ENCODE assay signal across 8 cellular contexts in the genomic region with DNA sequence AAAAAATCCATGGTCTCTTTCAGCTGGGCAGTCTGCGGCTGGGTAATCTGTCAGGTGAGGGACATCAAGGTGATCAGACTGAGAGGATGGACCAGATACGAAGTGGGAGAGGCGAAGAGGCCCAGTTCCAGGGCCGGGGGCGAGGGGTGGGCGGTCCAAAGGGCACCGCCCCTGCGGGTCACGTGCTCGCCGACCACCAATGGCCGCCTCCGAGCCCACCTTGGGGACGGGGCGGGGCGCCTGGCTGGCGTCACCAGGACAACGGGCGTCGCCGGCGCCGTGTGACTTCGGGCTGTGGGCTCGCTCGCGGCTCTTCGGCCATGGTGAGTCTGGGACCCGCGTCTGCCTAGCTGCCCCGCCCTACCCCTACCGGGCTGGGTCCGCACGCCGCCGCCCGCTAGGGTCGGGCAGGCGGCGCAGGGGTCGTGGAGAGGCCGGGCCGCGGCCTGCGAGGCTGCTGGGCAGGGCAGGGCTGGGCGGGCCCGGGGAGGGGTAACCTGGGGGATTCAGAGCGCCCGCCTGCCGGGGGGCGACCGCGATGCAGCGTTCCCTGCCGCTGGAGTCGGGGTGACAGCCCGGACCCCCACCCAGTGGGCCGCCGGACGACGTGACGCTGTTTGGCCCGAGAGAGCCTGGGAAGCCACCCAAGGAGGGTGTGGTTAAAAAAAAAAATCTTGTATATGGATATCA.
A peak's percentile ranks its signal among the peaks of the same experiment; 100 is the strongest.
DNase-seq lines count a peak whose midpoint lies in the region; ATAC-seq and TF ChIP-seq lines count a peak whose summit lies in the region.

A gene with protein sequence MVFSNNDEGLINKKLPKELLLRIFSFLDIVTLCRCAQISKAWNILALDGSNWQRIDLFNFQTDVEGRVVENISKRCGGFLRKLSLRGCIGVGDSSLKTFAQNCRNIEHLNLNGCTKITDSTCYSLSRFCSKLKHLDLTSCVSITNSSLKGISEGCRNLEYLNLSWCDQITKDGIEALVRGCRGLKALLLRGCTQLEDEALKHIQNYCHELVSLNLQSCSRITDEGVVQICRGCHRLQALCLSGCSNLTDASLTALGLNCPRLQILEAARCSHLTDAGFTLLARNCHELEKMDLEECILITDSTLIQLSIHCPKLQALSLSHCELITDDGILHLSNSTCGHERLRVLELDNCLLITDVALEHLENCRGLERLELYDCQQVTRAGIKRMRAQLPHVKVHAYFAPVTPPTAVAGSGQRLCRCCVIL (plus strand): TSS at position 250 of the 690 bp plus-strand sequence. CDS start 71 bp downstream, at position 321.

- peak within 1 kb of the TSS; percentile 89 for H3K4me3 ChIP-seq in WERI-Rb-1 (ENCODE audit: low read depth, low read length)
- H3K4me3 ChIP-seq in stomach smooth muscle (ENCODE audit: low read length in 2 of 2), result peak within 1 kb of the TSS; percentile 70 to 80

- H3K4me1 ChIP-seq in stomach smooth muscle (ENCODE audit: control insufficient read depth, insufficient read depth, low read length), result no peaks in the 10 kb centered on the region

- peak; percentile 8 for DNase-seq in DMS53 treated with DMSO at 0.1 percent for 48 hours (lab: John Stamatoyannopoulos, UW; ENCODE audit: unreplicated experiment)
- DNase-seq in NCI-H1092 treated with DMSO at 0.1 percent for 48 hours (lab: John Stamatoyannopoulos, UW), result peak; percentile 78
- peak; percentile 93 for DNase-seq in WERI-Rb-1
- DNase-seq in epithelial cell of prostate (ENCODE audit: low read depth, low spot score), result no peak
- DNase-seq in middle frontal gyrus (ENCODE audit: extremely low spot score, low spot score), result peak; percentile 31
- DNase-seq in stimulated activated naive CD4-positive, alpha-beta T cell (lab: John Stamatoyannopoulos, UW), result no peak

- TF ChIP-seq CTCF in WERI-Rb-1 (IDR thresholded peaks at IDR 0.05; ENCODE audit: low read depth, low read length), result no peak

- H3K36me3 ChIP-seq in WERI-Rb-1, result no peaks in the 10 kb centered on the region
- no peaks in the 10 kb centered on the region for H3K36me3 ChIP-seq in stomach smooth muscle (ENCODE audit: control insufficient read depth in 2 of 2, insufficient read depth in 2 of 2, low read length in 2 of 2)

- ATAC-seq in GM21576 (IDR thresholded peaks at IDR 0.05; ENCODE audit: unreplicated experiment), result peak; percentile 61

- H3K27ac ChIP-seq in WERI-Rb-1 (peak within 1 kb of the TSS; percentile 77), epithelial cell of prostate (peak within 1 kb of the TSS; percentile 57), stomach smooth muscle (ENCODE audit: low read length) (no peak within 1 kb of the TSS)

- H3K27me3 ChIP-seq in WERI-Rb-1 (ENCODE audit: insufficient read depth, low read depth, severe bottlenecking) (no peaks in the 10 kb centered on the region), stomach smooth muscle (ENCODE audit: control insufficient read depth in 1 of 2, insufficient read depth in 2 of 2, low read length in 2 of 2) (no peaks in the 10 kb centered on the region)

- peak within 1 kb of the TSS; percentile 60 to 66 for H3K9ac ChIP-seq in stomach smooth muscle (ENCODE audit: low read length in 2 of 2)

- H3K9me3 ChIP-seq in WERI-Rb-1 (ENCODE audit: severe bottlenecking), result peaks cover 6% of the 10 kb centered on the region
- no peaks in the 10 kb centered on the region for H3K9me3 ChIP-seq in stomach smooth muscle (ENCODE audit: control insufficient read depth in 2 of 2, low read length in 2 of 2)

Comparison
In these comparisons a context has a peak if more than half of its experiments do, and no peak if none do; other contexts are left out.
1. DNase-seq: peak in DMS53 treated with DMSO at 0.1 percent for 48 hours (single experiment), NCI-H1092 treated with DMSO at 0.1 percent for 48 hours (single experiment), WERI-Rb-1 (single experiment) and middle frontal gyrus (single experiment); none in epithelial cell of prostate (single experiment) and stimulated activated naive CD4-positive, alpha-beta T cell (0 of 6).